In the genomic region with DNA sequence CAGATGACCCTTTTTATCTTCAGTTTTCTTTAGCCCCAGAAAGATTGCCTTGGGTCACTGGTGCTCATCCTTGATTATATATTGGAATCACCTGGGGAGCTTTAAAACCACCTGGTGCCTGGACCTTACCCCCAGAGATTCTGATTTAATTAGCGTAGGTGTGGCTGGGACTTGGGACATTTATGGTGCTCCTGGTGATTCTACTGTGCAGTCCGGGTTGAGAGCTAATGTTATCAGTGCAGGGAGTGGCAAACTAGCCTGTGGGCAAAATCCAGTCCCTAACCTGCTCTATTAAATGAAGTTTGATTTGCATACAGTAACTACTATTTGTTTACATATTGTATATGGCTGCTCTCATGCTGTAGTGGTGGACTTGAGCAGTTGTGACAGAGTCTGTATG, we compare ENCODE assay signal across 17 cellular contexts.
DNase-seq lines count a peak whose midpoint lies in the region; ATAC-seq, FAIRE-seq and TF ChIP-seq lines count a peak whose summit lies in the region.
"Had no signal": no experiment of that assay in that cellular context is flagged by ENCODE, and none has a peak within 500 bp of the region (broad histone marks: within the 10 kb centered on the region; RNA-seq: fewer than 3 reads in every experiment).

No MANE protein-coding gene starts in this region.

- ATAC-seq in activated naive CD8-positive, alpha-beta T cell treated with anti-CD3 and anti-CD28 coated beads, Interleukin-2, amount 50 U/mL, for 24 hours: no peak
- ATAC-seq in effector memory CD8-positive, alpha-beta T cell (replicated peaks): no peak
- no peak for ATAC-seq in gastrocnemius medialis
- ATAC-seq: A549, GM23338, K562 had no signal

- H4K8ac ChIP-seq in mesendoderm (ENCODE audit: low read depth, low read length): no peak overlapping the region

- H3K4ac ChIP-seq in mesendoderm (ENCODE audit: low read depth, low read length): no peak overlapping the region

- H3K18ac ChIP-seq in mesendoderm (ENCODE audit: low read length): no peak overlapping the region

- H3K79me2 ChIP-seq in mesendoderm (ENCODE audit: control insufficient read depth, insufficient read depth, low read length): no peaks in the 10 kb centered on the region

- TF ChIP-seq CTCF in gastrocnemius medialis (IDR thresholded peaks at IDR 0.05 in 4 of 5, conservative IDR thresholded peaks at IDR 0.05 in 1 of 5): no peak

- H3K9me3 Mint-ChIP-seq in activated naive CD8-positive, alpha-beta T cell (ENCODE audit: low read depth): no peaks in the 10 kb centered on the region
- no peaks in the 10 kb centered on the region for H3K9me3 Mint-ChIP-seq in activated naive CD8-positive, alpha-beta T cell treated with anti-CD3 and anti-CD28 coated beads, Interleukin-2, amount 50 U/mL, for 24 hours
- H3K9me3 Mint-ChIP-seq in effector memory CD8-positive, alpha-beta T cell: no peaks in the 10 kb centered on the region
- H3K9me3 Mint-ChIP-seq: GM23338 had no signal

- no peak for TF ChIP-seq POLR2A in gastrocnemius medialis (IDR thresholded peaks at IDR 0.05)

- no peak overlapping the region for H3K23ac ChIP-seq in mesendoderm (ENCODE audit: low read length)

- H3K4me1 Mint-ChIP-seq in activated naive CD8-positive, alpha-beta T cell (ENCODE audit: low read depth): peaks cover 33% of the 10 kb centered on the region
- peaks cover 46% of the 10 kb centered on the region for H3K4me1 Mint-ChIP-seq in activated naive CD8-positive, alpha-beta T cell treated with anti-CD3 and anti-CD28 coated beads, Interleukin-2, amount 50 U/mL, for 24 hours
- peaks cover 16 to 34% of the 10 kb centered on the region in 2 donors for H3K4me1 Mint-ChIP-seq in effector memory CD8-positive, alpha-beta T cell (ENCODE audit: low read depth in 2 of 2)

- H2AK5ac ChIP-seq in mesendoderm (ENCODE audit: low read length): no peak overlapping the region

- H2BK5ac ChIP-seq in mesendoderm (ENCODE audit: low read length): no peak overlapping the region

- H3K4me3 Mint-ChIP-seq in activated naive CD8-positive, alpha-beta T cell: no peak overlapping the region
- no peak overlapping the region for H3K4me3 Mint-ChIP-seq in activated naive CD8-positive, alpha-beta T cell treated with anti-CD3 and anti-CD28 coated beads, Interleukin-2, amount 50 U/mL, for 24 hours
- H3K4me3 Mint-ChIP-seq in effector memory CD8-positive, alpha-beta T cell: no peak overlapping the region
- H3K4me3 Mint-ChIP-seq: GM23338 had no signal

- H3K4me2 ChIP-seq in mesendoderm (ENCODE audit: low read length): no peak overlapping the region
- H3K4me2 ChIP-seq: A549, GM23338 had no signal

- H3K79me1 ChIP-seq in mesendoderm (ENCODE audit: low read length): no peaks in the 10 kb centered on the region

- H2BK15ac ChIP-seq in mesendoderm (replicated peaks; ENCODE audit: low read depth): no peak overlapping the region

- H3K27me3 ChIP-seq in small intestine (ENCODE audit: control insufficient read depth in 2 of 2, insufficient read depth in 2 of 2, low read length in 2 of 2) (no peaks in the 10 kb centered on the region), gastrocnemius medialis (no peaks in the 10 kb centered on the region), mesendoderm (ENCODE audit: insufficient read depth, low read length, poor library complexity) (no peaks in the 10 kb centered on the region)
- H3K27me3 ChIP-seq: MG63 had no signal

- no peak overlapping the region for H3K9ac ChIP-seq in mesendoderm (ENCODE audit: low read length)

- H4K5ac ChIP-seq in mesendoderm (ENCODE audit: low read length): no peak overlapping the region

- intact Hi-C loops in gastrocnemius medialis (cut with DNase I; ENCODE audit: low total_unique reads): no loop called here

- DNase-seq in activated naive CD8-positive, alpha-beta T cell treated with anti-CD3 and anti-CD28 coated beads, Interleukin-2, amount 50 U/mL, for 24 hours: no peak
- DNase-seq in NCI-H69 (lab: John Stamatoyannopoulos, UW) (peak; percentile 71), small intestine (peak; percentile 97), cerebellum (ENCODE audit: low spot score) (no peak), gastrocnemius medialis (no peak), mesendoderm (no peak)
- DNase-seq in effector memory CD8-positive, alpha-beta T cell: no peak
- DNase-seq: GDM1, MG63, NCI-H1092 treated with DMSO at 0.1 percent for 48 hours, NCI-H1694 treated with DMSO at 0.1 percent for 48 hours, NCI-H82 had no signal

- H3K27me3 Mint-ChIP-seq in activated naive CD8-positive, alpha-beta T cell: no peaks in the 10 kb centered on the region
- H3K27me3 Mint-ChIP-seq in activated naive CD8-positive, alpha-beta T cell treated with anti-CD3 and anti-CD28 coated beads, Interleukin-2, amount 50 U/mL, for 24 hours: no peaks in the 10 kb centered on the region
- no peaks in the 10 kb centered on the region for H3K27me3 Mint-ChIP-seq in effector memory CD8-positive, alpha-beta T cell

- H3K36me3 Mint-ChIP-seq in activated naive CD8-positive, alpha-beta T cell: no peaks in the 10 kb centered on the region
- peaks cover 17% of the 10 kb centered on the region for H3K36me3 Mint-ChIP-seq in activated naive CD8-positive, alpha-beta T cell treated with anti-CD3 and anti-CD28 coated beads, Interleukin-2, amount 50 U/mL, for 24 hours (ENCODE audit: low read depth)
- peaks cover 77% of the 10 kb centered on the region for H3K36me3 Mint-ChIP-seq in effector memory CD8-positive, alpha-beta T cell (ENCODE audit: insufficient read depth)

- WGBS in small intestine, 3 donors: 6 to 76% (median 37%) methylated on average over 2 of the region's 2 CpGs
- no CpG with 5 or more reads among the region's 2 CpGs for WGBS in mesendoderm (ENCODE audit: extremely low coverage, insufficient coverage, low lambda C conversion rate)

- H3K27ac Mint-ChIP-seq in activated naive CD8-positive, alpha-beta T cell: peak overlapping the region; percentile 28
- no peak overlapping the region for H3K27ac Mint-ChIP-seq in activated naive CD8-positive, alpha-beta T cell treated with anti-CD3 and anti-CD28 coated beads, Interleukin-2, amount 50 U/mL, for 24 hours
- H3K27ac Mint-ChIP-seq in effector memory CD8-positive, alpha-beta T cell: peak overlapping the region; percentile 21 to 73
- H3K27ac Mint-ChIP-seq: GM23338 had no signal

- FAIRE-seq in small intestine (lab: Jason Lieb, UNC): no peak
- FAIRE-seq: A549, K562 had no signal

- H3K27ac ChIP-seq in small intestine (ENCODE audit: low read depth in 1 of 2, low read length in 1 of 2) (peak overlapping the region; percentile 52 to 64), gastrocnemius medialis (no peak overlapping the region), mesendoderm (ENCODE audit: low read depth, low read length) (no peak overlapping the region)
- H3K27ac ChIP-seq: A549, C4-2B had no signal

- H3K4me1 ChIP-seq in small intestine (ENCODE audit: control insufficient read depth in 2 of 2, insufficient read depth in 1 of 2, low read depth in 1 of 2, low read length in 1 of 2) (peaks cover 0 to 1% of the 10 kb centered on the region in 2 donors), gastrocnemius medialis (no peaks in the 10 kb centered on the region), mesendoderm (ENCODE audit: control insufficient read depth, low read depth, low read length) (no peaks in the 10 kb centered on the region)
- H3K4me1 ChIP-seq: A549 had no signal

- H3K36me3 ChIP-seq in small intestine (ENCODE audit: control insufficient read depth in 2 of 2, insufficient read depth in 2 of 2, low read length in 2 of 2) (peaks cover 0 to 10% of the 10 kb centered on the region in 2 donors), gastrocnemius medialis (no peaks in the 10 kb centered on the region), mesendoderm (ENCODE audit: control insufficient read depth, insufficient read depth, low read length) (peaks cover 5% of the 10 kb centered on the region)
- H3K36me3 ChIP-seq: MG63 had no signal

- H3K9me3 ChIP-seq in small intestine (ENCODE audit: control insufficient read depth, low read depth) (no peaks in the 10 kb centered on the region), gastrocnemius medialis (no peaks in the 10 kb centered on the region)
- H3K9me3 ChIP-seq: A549, MG63 had no signal

- no peak overlapping the region for H3K56ac ChIP-seq in mesendoderm (ENCODE audit: low read length)

- H3K4me3 ChIP-seq in small intestine (ENCODE audit: low read depth in 1 of 2, low read length in 2 of 2): peak overlapping the region in 1 of 2 donors; percentile 40
- H3K4me3 ChIP-seq in gastrocnemius medialis: no peak overlapping the region
- no peak overlapping the region for H3K4me3 ChIP-seq in mesendoderm (ENCODE audit: low read length)
- H3K4me3 ChIP-seq: A549, GM23338, K562, MG63 had no signal

- no peak overlapping the region for H2BK120ac ChIP-seq in mesendoderm (ENCODE audit: low read depth, low read length)

- in situ Hi-C loops in gastrocnemius medialis (cut with MboI; ENCODE audit: low sequenced_read_pairs in 4 of 4): no loop called here

Comparison
In these comparisons a context has a peak if more than half of its experiments do, and no peak if none do; other contexts are left out.
1. DNase-seq: peak in NCI-H69 (single experiment) and small intestine (single experiment); none in activated naive CD8-positive, alpha-beta T cell treated with anti-CD3 and anti-CD28 coated beads, Interleukin-2, amount 50 U/mL, for 24 hours (single experiment), effector memory CD8-positive, alpha-beta T cell (0 of 3), cerebellum (single experiment), gastrocnemius medialis (0 of 2) and mesendoderm (single experiment).
2. H3K27ac ChIP-seq: peak in small intestine (2 of 2); none in gastrocnemius medialis (0 of 4) and mesendoderm (single experiment).